ENCODE assay signal across 8 cellular contexts in genomic region chr7:44490351-44491200, GRCh38. TPM values are rescaled to one million over a fixed set of nuclear protein-coding genes. Genes with fewer than 3 reads are reported as not detected.
DNase-seq lines count a peak whose midpoint lies in the region; ATAC-seq and TF ChIP-seq lines count a peak whose summit lies in the region.

NUDCD3 (minus strand) TSS chr7:44490658; CDS start chr7:44490600, 58 bp downstream.

- H3K9me3 ChIP-seq in SU-DHL-6 (ENCODE audit: insufficient read depth, low read length) = no peaks in the 10 kb centered on the region

- no peaks in the 10 kb centered on the region for H3K27me3 ChIP-seq in SU-DHL-6 (ENCODE audit: low read length)

- H3K27ac Mint-ChIP-seq in type B pancreatic cell = peak within 1 kb of the TSS; percentile 92

- no peaks in the 10 kb centered on the region for H3K36me3 ChIP-seq in SU-DHL-6 (ENCODE audit: low read length)

- H3K36me3 Mint-ChIP-seq in type B pancreatic cell = peaks cover 11% of the 10 kb centered on the region

- peaks cover 39% of the 10 kb centered on the region for H3K4me1 Mint-ChIP-seq in type B pancreatic cell (ENCODE audit: unreplicated experiment)

- DNase-seq in GM12865 (ENCODE audit: low read depth) = peak; percentile 91
- DNase-seq in NCI-H1105 (lab: John Stamatoyannopoulos, UW) = peak; percentile 83
- DNase-seq in activated naive CD8-positive, alpha-beta T cell treated with anti-CD3 and anti-CD28 coated beads, Interleukin-2, amount 50 U/mL, for 16 hours (ENCODE audit: low read depth, low spot score) = peak; percentile 56
- DNase-seq in cardiac septum (ENCODE audit: low spot score) = peak; percentile 92
- peak; percentile 83 for DNase-seq in pons (ENCODE audit: low spot score)
- peak; percentile 85 for DNase-seq in type B pancreatic cell (ENCODE audit: extremely low spot score, unreplicated experiment)

- H3K4me2 ChIP-seq in SU-DHL-6 (ENCODE audit: low read depth, low read length, poor library complexity, severe bottlenecking) = peak within 1 kb of the TSS; percentile 91

- peak within 1 kb of the TSS; percentile 78 for H3K9ac ChIP-seq in SU-DHL-6 (ENCODE audit: low read length)

- peak within 1 kb of the TSS; percentile 93 for H3K4me3 Mint-ChIP-seq in type B pancreatic cell

- H3K9me2 ChIP-seq in SU-DHL-6 (replicated peaks; ENCODE audit: insufficient read depth, low read length) = no peaks in the 10 kb centered on the region

- H3K4me3 ChIP-seq in GM12865 (ENCODE audit: low read depth, low read length) = peak within 1 kb of the TSS; percentile 74
- peak within 1 kb of the TSS; percentile 70 for H3K4me3 ChIP-seq in SU-DHL-6 (ENCODE audit: insufficient read depth, low read length, poor library complexity, severe bottlenecking)

- H3K79me2 ChIP-seq in SU-DHL-6 (ENCODE audit: insufficient read depth, low read length) = peaks cover 44% of the 10 kb centered on the region

- peaks cover 8% of the 10 kb centered on the region for H3K27me3 Mint-ChIP-seq in type B pancreatic cell

- H3F3A ChIP-seq in SU-DHL-6 (ENCODE audit: insufficient read depth) = peaks cover 3% of the 10 kb centered on the region; the same call in 1 of the 2 replicates

- H3K9me3 Mint-ChIP-seq in type B pancreatic cell = no peaks in the 10 kb centered on the region

- no peaks in the 10 kb centered on the region for H4K20me1 ChIP-seq in SU-DHL-6 (ENCODE audit: low read depth, low read length)

- peak; percentile 97 for ATAC-seq in HG02642 (IDR thresholded peaks at IDR 0.05; ENCODE audit: poor library complexity, unreplicated experiment)

- intact Hi-C loops in cardiac septum (cut with DNase I) = loop anchor here (5.0 kb wide), 1 partner anchor 77 kb away; no protein-coding TSS in a partner anchor

- H2AFZ ChIP-seq in SU-DHL-6 (ENCODE audit: low read depth, low read length, severe bottlenecking) = peak within 1 kb of the TSS; percentile 95

- no peak for TF ChIP-seq CTCF in GM12865 (IDR thresholded peaks at IDR 0.05; ENCODE audit: insufficient read depth, low read depth, low read length, missing control alignments)
- TF ChIP-seq CTCF in SU-DHL-6 (IDR thresholded peaks at IDR 0.05; ENCODE audit: insufficient read depth, low read length, poor library complexity, severe bottlenecking) = peak; percentile 38
- peak; percentile 14 for TF ChIP-seq CTCF in type B pancreatic cell (conservative IDR thresholded peaks at IDR 0.05)

- peak within 1 kb of the TSS; percentile 89 for H3K27ac ChIP-seq in SU-DHL-6 (ENCODE audit: low read depth, low read length)

RNA-seq across cellular contexts. Expression of gene NUDCD3, which starts in this region (rescaled TPM):
- 90.3 TPM for total RNA-seq in cardiac septum
- 82.1 and 88.5 TPM in 2 replicates for total RNA-seq in type B pancreatic cell (ENCODE audit: low replicate concordance)

Comparison
In these comparisons a context has a peak if more than half of its experiments do, and no peak if none do; other contexts are left out.
1. Peak in every context shown above with its lines: DNase-seq, ATAC-seq, H3K4me3 ChIP-seq and H3K27ac ChIP-seq.